ENCODE assay signal across 8 cellular contexts in genomic region chr14:52949249-52949648, GRCh38. TPM values are rescaled to one million over a fixed set of nuclear protein-coding genes. Genes with fewer than 3 reads are reported as not detected.
DNase-seq lines count a peak whose midpoint lies in the region; ATAC-seq, FAIRE-seq and TF ChIP-seq lines count a peak whose summit lies in the region.

No MANE protein-coding gene starts in this region.

- no peaks in the 10 kb centered on the region for H3K9me3 Mint-ChIP-seq in T-helper 1 cell treated with Interleukin-12 subunit alpha and Interleukin-12 subunit beta and Interleukin-4 antibody, amounts not matched to agents 30 μg/mL and 1 μg/mL, for 36 hours
- H3K9me3 Mint-ChIP-seq in astrocyte (ENCODE audit: unreplicated experiment), result no peaks in the 10 kb centered on the region

- TF ChIP-seq CTCF in astrocyte (IDR thresholded peaks at IDR 0.05; ENCODE audit: insufficient read depth, low read depth, low read length) (no peak), keratinocyte (optimal IDR thresholded peaks at IDR 0.05 in 1 of 3, IDR thresholded peaks at IDR 0.05 in 1 of 3, conservative IDR thresholded peaks at IDR 0.05 in 1 of 3; ENCODE audit: extremely low read depth in 1 of 3, insufficient read depth in 2 of 3, low read length in 3 of 3) (no peak), stomach (IDR thresholded peaks at IDR 0.05) (no peak)

- H3K4me2 ChIP-seq in astrocyte (ENCODE audit: low read length), result peak overlapping the region; percentile 95
- peak overlapping the region; percentile 91 for H3K4me2 ChIP-seq in keratinocyte (ENCODE audit: control insufficient read depth, extremely low read depth, insufficient read depth, low read depth, low read length)

- H3K4me3 Mint-ChIP-seq in T-helper 1 cell treated with Interleukin-12 subunit alpha and Interleukin-12 subunit beta and Interleukin-4 antibody, amounts not matched to agents 30 μg/mL and 1 μg/mL, for 36 hours, result peak overlapping the region; percentile 87
- peak overlapping the region; percentile 99 for H3K4me3 Mint-ChIP-seq in astrocyte (ENCODE audit: unreplicated experiment)

- ATAC-seq in GM19351 (IDR thresholded peaks at IDR 0.05; ENCODE audit: unreplicated experiment) (no peak), GM18517 (IDR thresholded peaks at IDR 0.05; ENCODE audit: unreplicated experiment) (no peak)

- no peaks in the 10 kb centered on the region for H3K9me3 ChIP-seq in astrocyte (ENCODE audit: insufficient read depth, low read depth, low read length)
- H3K9me3 ChIP-seq in keratinocyte (ENCODE audit: control insufficient read depth, low read depth, low read length), result no peaks in the 10 kb centered on the region
- H3K9me3 ChIP-seq in stomach, result no peaks in the 10 kb centered on the region

- H3K4me1 Mint-ChIP-seq in T-helper 1 cell treated with Interleukin-12 subunit alpha and Interleukin-12 subunit beta and Interleukin-4 antibody, amounts not matched to agents 30 μg/mL and 1 μg/mL, for 36 hours (ENCODE audit: low read depth), result peaks cover 21% of the 10 kb centered on the region
- H3K4me1 Mint-ChIP-seq in astrocyte (ENCODE audit: low read depth, unreplicated experiment), result peaks cover 31% of the 10 kb centered on the region

- H3K36me3 Mint-ChIP-seq in T-helper 1 cell treated with Interleukin-12 subunit alpha and Interleukin-12 subunit beta and Interleukin-4 antibody, amounts not matched to agents 30 μg/mL and 1 μg/mL, for 36 hours (ENCODE audit: low read depth), result peaks cover 3% of the 10 kb centered on the region
- H3K36me3 Mint-ChIP-seq in astrocyte (ENCODE audit: low read depth, unreplicated experiment), result peaks cover 10% of the 10 kb centered on the region

- H3K9ac ChIP-seq in astrocyte (ENCODE audit: low read length) (peak overlapping the region; percentile 97), keratinocyte (ENCODE audit: control insufficient read depth, extremely low read depth, insufficient read depth, low read length) (peak overlapping the region; percentile 69)

- WGBS in stomach, 5 donors, result 6 to 21% (median 13%) methylated on average over 2 of the region's 2 CpGs

- FAIRE-seq in astrocyte (lab: Jason Lieb, UNC) (no peak), keratinocyte (lab: Jason Lieb, UNC) (no peak)

- dilution Hi-C loops in keratinocyte (cut with MboI; ENCODE audit: extremely low pct_ligation_motif_present, low sequenced_read_pairs), result no loop called here

- H3K79me2 ChIP-seq in astrocyte (ENCODE audit: insufficient read depth, low read length), result peaks cover 67% of the 10 kb centered on the region
- H3K79me2 ChIP-seq in keratinocyte (ENCODE audit: control insufficient read depth, insufficient read depth, low read length), result peaks cover 5% of the 10 kb centered on the region

- TF ChIP-seq POLR2A in stomach (IDR thresholded peaks at IDR 0.05), result no peak

- H3K4me1 ChIP-seq in astrocyte (ENCODE audit: insufficient read depth, low read length) (peaks cover 20% of the 10 kb centered on the region), keratinocyte (ENCODE audit: control insufficient read depth, extremely low read depth, insufficient read depth, low read length) (peaks cover 14% of the 10 kb centered on the region), stomach (peaks cover 8 to 63% (median 38%) of the 10 kb centered on the region in 4 donors)

- H3K36me3 ChIP-seq in astrocyte (ENCODE audit: insufficient read depth, low read length) (peaks cover 4% of the 10 kb centered on the region), keratinocyte (ENCODE audit: control insufficient read depth in 2 of 2, extremely low read depth in 1 of 2, insufficient read depth in 2 of 2, low read length in 2 of 2) (no peaks in the 10 kb centered on the region), stomach (peaks cover 0 to 9% (median 5%) of the 10 kb centered on the region in 4 donors)

- no peak overlapping the region for H3K27ac Mint-ChIP-seq in T-helper 1 cell treated with Interleukin-12 subunit alpha and Interleukin-12 subunit beta and Interleukin-4 antibody, amounts not matched to agents 30 μg/mL and 1 μg/mL, for 36 hours
- H3K27ac Mint-ChIP-seq in astrocyte (ENCODE audit: unreplicated experiment), result peak overlapping the region; percentile 94

- TF ChIP-seq EP300 in stomach (IDR thresholded peaks at IDR 0.05), result no peak

- no peaks in the 10 kb centered on the region for H3K9me1 ChIP-seq in keratinocyte (ENCODE audit: control insufficient read depth, extremely low read depth, insufficient read depth, low read length)

- H3K27me3 ChIP-seq in astrocyte (ENCODE audit: insufficient read depth, low read length) (no peaks in the 10 kb centered on the region), keratinocyte (ENCODE audit: control insufficient read depth, extremely low read depth, insufficient read depth, low read length) (no peaks in the 10 kb centered on the region), stomach (peaks cover 0 to 25% (median 10%) of the 10 kb centered on the region in 3 donors)

- H2AFZ ChIP-seq in astrocyte (ENCODE audit: low read depth, low read length), result no peak overlapping the region
- peak overlapping the region; percentile 75 for H2AFZ ChIP-seq in keratinocyte (ENCODE audit: control insufficient read depth, low read length)

- intact Hi-C loops in stomach (cut with DNase I; ENCODE audit: low total_unique reads), result no loop called here

- H3K27ac ChIP-seq in astrocyte (ENCODE audit: low read depth, low read length) (peak overlapping the region; percentile 89), keratinocyte (ENCODE audit: control insufficient read depth, insufficient read depth, low read length) (peak overlapping the region; percentile 32), stomach (peak overlapping the region in 4 of 5 donors; percentile 96 to 99 (median 97))

- H3K4me3 ChIP-seq in astrocyte (ENCODE audit: insufficient read depth, low read depth, low read length) (peak overlapping the region; percentile 98), keratinocyte (ENCODE audit: control insufficient read depth in 2 of 3, extremely low read depth in 1 of 3, insufficient read depth in 2 of 3, low read depth in 1 of 3, low read length in 3 of 3) (peak overlapping the region in 2 of 3 experiments; percentile 69 to 88), stomach (peak overlapping the region; percentile 72 to 94 (median 87))

- H4K20me1 ChIP-seq in astrocyte (ENCODE audit: insufficient read depth, low read length) (peaks cover 62% of the 10 kb centered on the region), keratinocyte (ENCODE audit: control insufficient read depth, extremely low read depth, insufficient read depth, low read length) (no peaks in the 10 kb centered on the region)

- H3K27me3 Mint-ChIP-seq in T-helper 1 cell treated with Interleukin-12 subunit alpha and Interleukin-12 subunit beta and Interleukin-4 antibody, amounts not matched to agents 30 μg/mL and 1 μg/mL, for 36 hours (ENCODE audit: low read depth), result peaks cover 67% of the 10 kb centered on the region
- H3K27me3 Mint-ChIP-seq in astrocyte (ENCODE audit: low read depth, unreplicated experiment), result no peaks in the 10 kb centered on the region

- DNase-seq in T-helper 1 cell, result no peak
- no peak for DNase-seq in astrocyte (ENCODE audit: low read depth)
- DNase-seq in keratinocyte (ENCODE audit: low read depth, low spot score), result no peak
- no peak for DNase-seq in stomach
- DNase-seq in globus pallidus (ENCODE audit: low spot score), result no peak

RNA-seq across cellular contexts. Expression of gene FERMT2, which starts 1.6 kb away (rescaled TPM):
- total RNA-seq in astrocyte (324 and 364 TPM in 2 replicates), stomach (100 to 1,000 TPM in 2 of 5 donors, 10 to 100 TPM in 3; 44.3 to 213 (median 90.9) TPM)
- polyA plus RNA-seq in keratinocyte (9.7 to 19.6 TPM (median 15.0 TPM) in 3 replicates), stomach (10 to 100 TPM; 25.9 to 41.9 (median 28.3) TPM)
- polyA plus RNA-seq in keratinocyte (2011; ENCODE audit: low read depth), result 23.4 TPM
- polyA plus RNA-seq in keratinocyte (2011; cell fraction: cytosol; rRNA removed), result 10.9 and 20.5 TPM in 2 replicates
- polyA plus RNA-seq in keratinocyte (2011; cell fraction: nucleus; rRNA removed), result 23.4 and 34.5 TPM in 2 replicates
- polyA plus RNA-seq in keratinocyte (2012; ENCODE audit: low replicate concordance), result 6.4 and 12.0 TPM in 2 replicates
- polyA minus RNA-seq in keratinocyte, result 8.0 to 16.8 TPM (median 10.6 TPM) in 3 replicates
- 13.6 TPM for polyA minus RNA-seq in keratinocyte (2011; cell fraction: cytosol; rRNA and poly(A)+ RNA removed)
- 12.3 and 21.5 TPM in 2 replicates for polyA minus RNA-seq in keratinocyte (2011; cell fraction: nucleus; rRNA and poly(A)+ RNA removed)

Comparison
In these comparisons a context has a peak if more than half of its experiments do, and no peak if none do; other contexts are left out.
1. H3K27ac ChIP-seq: peak in every context shown above with its lines; median percentile 97 in stomach; 89 in astrocyte; 32 in keratinocyte.